Comparison of ENCODE assay signal across 5 cellular contexts in the genomic region with DNA sequence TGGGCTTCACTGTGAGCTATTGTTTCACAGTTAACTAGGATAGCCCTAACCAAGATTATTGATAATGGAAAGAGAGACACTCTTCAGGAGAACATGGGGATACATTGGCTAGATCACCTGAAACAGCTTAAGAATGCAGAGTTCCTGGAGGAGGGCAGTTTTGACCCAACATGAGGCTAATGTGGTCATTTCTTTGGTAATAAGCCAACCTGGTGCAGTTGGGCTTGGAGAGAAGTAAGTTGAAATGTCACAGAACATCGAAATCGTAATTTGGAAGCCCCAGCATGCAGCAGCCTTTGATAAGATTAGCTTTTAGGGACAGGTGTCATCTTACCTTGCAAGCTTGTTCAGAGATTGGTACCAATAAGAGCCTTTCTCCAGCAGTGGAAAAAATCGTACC.
"Had no signal": no experiment of that assay in that cellular context is flagged by ENCODE, and none has a peak within 500 bp of the region (broad histone marks: within the 10 kb centered on the region; RNA-seq: fewer than 3 reads in every experiment).

No MANE protein-coding gene starts in this region.

- H3K27me3 Mint-ChIP-seq: IgD-negative memory B cell had no signal

- H3K4me3 Mint-ChIP-seq: IgD-negative memory B cell had no signal

- H3K27ac Mint-ChIP-seq: IgD-negative memory B cell had no signal

- H3K36me3 Mint-ChIP-seq: IgD-negative memory B cell had no signal

- DNase-seq: IMR-90, KBM-7 had no signal

- H3K4me1 Mint-ChIP-seq: IgD-negative memory B cell had no signal

- H3K27ac ChIP-seq: HL-60 had no signal

- H3K4me3 ChIP-seq: K562 had no signal
